ENCODE assay signal across 8 cellular contexts in genomic region chr6:26020983-26021349, GRCh38. TPM values are rescaled to one million over a fixed set of nuclear protein-coding genes. Genes with fewer than 3 reads are reported as not detected.
DNase-seq lines count a peak whose midpoint lies in the region; ATAC-seq and TF ChIP-seq lines count a peak whose summit lies in the region.

No MANE protein-coding gene starts in this region.

- H3K4me3 ChIP-seq in left ventricle myocardium inferior, result peak overlapping the region; percentile 74
- H3K4me3 ChIP-seq in psoas muscle, result peak overlapping the region; percentile 83

- H3K9me3 Mint-ChIP-seq in activated naive CD8-positive, alpha-beta T cell treated with anti-CD3 and anti-CD28 coated beads, Interleukin-2, amount 10 ng/mL, durations not matched to agents 7 days and 5 days, result peaks cover 2% of the 10 kb centered on the region

- no peaks in the 10 kb centered on the region for H3K9me3 ChIP-seq in left ventricle myocardium inferior (replicated peaks)
- H3K9me3 ChIP-seq in psoas muscle, result no peaks in the 10 kb centered on the region

- peak overlapping the region; percentile 100 for H3K27ac Mint-ChIP-seq in activated naive CD8-positive, alpha-beta T cell treated with anti-CD3 and anti-CD28 coated beads, Interleukin-2, amount 10 ng/mL, durations not matched to agents 7 days and 5 days

- peak overlapping the region; percentile 99 for H3K4me3 Mint-ChIP-seq in activated naive CD8-positive, alpha-beta T cell treated with anti-CD3 and anti-CD28 coated beads, Interleukin-2, amount 10 ng/mL, durations not matched to agents 7 days and 5 days

- DNase-seq in NOMO-1 treated with dmso at 0.1 percent for 144 hours (lab: John Stamatoyannopoulos, UW; ENCODE audit: unreplicated experiment), result peak; percentile 77
- DNase-seq in activated naive CD8-positive, alpha-beta T cell treated with anti-CD3 and anti-CD28 coated beads, Interleukin-2, amount 10 ng/mL, durations not matched to agents 7 days and 5 days, result peak; percentile 70
- peak; percentile 56 for DNase-seq in left ventricle myocardium inferior
- peak; percentile 62 to 78 for DNase-seq in psoas muscle
- DNase-seq in NCI-H187 treated with DMSO at 0.1 percent for 48 hours (lab: John Stamatoyannopoulos, UW), result no peak
- no peak for DNase-seq in DMS79 (lab: John Stamatoyannopoulos, UW)

- no peaks in the 10 kb centered on the region for H3K27me3 ChIP-seq in left ventricle myocardium inferior (ENCODE audit: low read depth)
- H3K27me3 ChIP-seq in psoas muscle (ENCODE audit: insufficient read depth in 3 of 3, low read length in 2 of 3), result peaks cover 0 to 30% (median 2%) of the 10 kb centered on the region in 3 donors

- no peaks in the 10 kb centered on the region for H3K36me3 ChIP-seq in left ventricle myocardium inferior
- H3K36me3 ChIP-seq in psoas muscle (ENCODE audit: insufficient read depth in 1 of 2, low read depth in 1 of 2), result no peaks in the 10 kb centered on the region

- TF ChIP-seq CTCF in left ventricle myocardium inferior (IDR thresholded peaks at IDR 0.05; ENCODE audit: borderline replicate concordance) (no peak), psoas muscle (IDR thresholded peaks at IDR 0.05) (no peak)

- peaks cover 55% of the 10 kb centered on the region for H3K4me1 Mint-ChIP-seq in activated naive CD8-positive, alpha-beta T cell treated with anti-CD3 and anti-CD28 coated beads, Interleukin-2, amount 10 ng/mL, durations not matched to agents 7 days and 5 days

- H3K4me1 ChIP-seq in left ventricle myocardium inferior (peaks cover 54% of the 10 kb centered on the region), psoas muscle (peaks cover 12% of the 10 kb centered on the region)

- ATAC-seq in GM18511 (IDR thresholded peaks at IDR 0.05; ENCODE audit: unreplicated experiment) (peak; percentile 22), HG02588 (IDR thresholded peaks at IDR 0.05; ENCODE audit: unreplicated experiment) (peak; percentile 18), psoas muscle (peak; percentile 9 to 49 (median 30))
- no peak for ATAC-seq in activated naive CD8-positive, alpha-beta T cell treated with anti-CD3 and anti-CD28 coated beads, Interleukin-2, amount 10 ng/mL, durations not matched to agents 7 days and 5 days (ENCODE audit: low read depth)

- POLR2A ChIA-PET in activated naive CD8-positive, alpha-beta T cell treated with anti-CD3 and anti-CD28 coated beads, Interleukin-2, amount 10 ng/mL, durations not matched to agents 7 days and 5 days (lab: Charles Lee), result interaction anchor here (0.8 to 17.1 kb wide), 41 partner anchors 10 to 1872 kb away, joined by 3 to 1993 read pairs (median 13); partner anchors contain the start of genes HFE and TRIM38

- intact Hi-C loops in left ventricle myocardium inferior (cut with micrococcal nuclease) (no loop called here), psoas muscle (cut with DNase I) (loop anchor here in 1 of 2 donors (10.0 kb wide), 2 partner anchors 514 to 1114 kb away; partner anchors contain the start of gene HMGN4)

- H3K27ac ChIP-seq in left ventricle myocardium inferior (replicated peaks) (peak overlapping the region; percentile 97), psoas muscle (peak overlapping the region; percentile 90)

- H3K27me3 Mint-ChIP-seq in activated naive CD8-positive, alpha-beta T cell treated with anti-CD3 and anti-CD28 coated beads, Interleukin-2, amount 10 ng/mL, durations not matched to agents 7 days and 5 days, result no peaks in the 10 kb centered on the region

- peaks cover 2% of the 10 kb centered on the region for H3K36me3 Mint-ChIP-seq in activated naive CD8-positive, alpha-beta T cell treated with anti-CD3 and anti-CD28 coated beads, Interleukin-2, amount 10 ng/mL, durations not matched to agents 7 days and 5 days

- WGBS in psoas muscle, 3 donors, result 0% methylated on average over 23 of the region's 23 CpGs

RNA-seq across cellular contexts. Expression of gene TRIM38, which starts 58.4 kb away (rescaled TPM):
- 10 to 100 TPM; 29.1 TPM for total RNA-seq in activated naive CD8-positive, alpha-beta T cell treated with anti-CD3 and anti-CD28 coated beads, Interleukin-2, amount 10 ng/mL, durations not matched to agents 7 days and 5 days
- total RNA-seq in left ventricle myocardium inferior (2.2 TPM), psoas muscle (1 to 10 TPM; 3.1 to 7.3 (median 4.8) TPM)
- 1 to 10 TPM; 1.4 to 5.8 (median 3.4) TPM for polyA plus RNA-seq in psoas muscle

Comparison
In these comparisons a context has a peak if more than half of its experiments do, and no peak if none do; other contexts are left out.
1. DNase-seq: peak in NOMO-1 treated with dmso at 0.1 percent for 144 hours (single experiment), activated naive CD8-positive, alpha-beta T cell treated with anti-CD3 and anti-CD28 coated beads, Interleukin-2, amount 10 ng/mL, durations not matched to agents 7 days and 5 days (single experiment), left ventricle myocardium inferior (single experiment) and psoas muscle (2 of 2); none in NCI-H187 treated with DMSO at 0.1 percent for 48 hours (single experiment) and DMS79 (single experiment).